8 cellular contexts compared by ENCODE assay signal in genomic region chr5:137753227-137753985, GRCh38. TPM values are rescaled to one million over a fixed set of nuclear protein-coding genes. Genes with fewer than 3 reads are reported as not detected.
DNase-seq lines count a peak whose midpoint lies in the region; ATAC-seq, FAIRE-seq and TF ChIP-seq lines count a peak whose summit lies in the region.

No MANE protein-coding gene starts in this region.

- H3K4me3 ChIP-seq in astrocyte of the spinal cord (ENCODE audit: low read depth, low read length) (peak overlapping the region; percentile 93), iPS-15b (ENCODE audit: low read depth, low read length) (peak overlapping the region; percentile 92), small intestine (ENCODE audit: low read depth in 1 of 2, low read length in 2 of 2) (peak overlapping the region; percentile 85 to 96)

- ATAC-seq in HG02678 (IDR thresholded peaks at IDR 0.05; ENCODE audit: unreplicated experiment) (peak; percentile 1), GM18868 (IDR thresholded peaks at IDR 0.05; ENCODE audit: unreplicated experiment) (no peak)

- H3K4me1 ChIP-seq in iPS-15b (ENCODE audit: control insufficient read depth, insufficient read depth, low read length), result peaks cover 9% of the 10 kb centered on the region
- H3K4me1 ChIP-seq in small intestine (ENCODE audit: control insufficient read depth in 2 of 2, insufficient read depth in 1 of 2, low read depth in 1 of 2, low read length in 1 of 2), result peaks cover 0 to 2% of the 10 kb centered on the region in 2 donors

- peak; percentile 51 for DNase-seq in GM10266 (ENCODE audit: extremely low spot score)
- peak; percentile 20 to 43 (median 38) for DNase-seq in T-helper 1 cell
- DNase-seq in astrocyte of the spinal cord (ENCODE audit: low read depth, low spot score), result no peak
- DNase-seq in small intestine, result no peak
- no peak for DNase-seq in HTR-8/SVneo (ENCODE audit: insufficient read length, low spot score)

- H3K9me3 ChIP-seq in iPS-15b (ENCODE audit: control insufficient read depth, insufficient read depth, low read length) (no peaks in the 10 kb centered on the region), small intestine (ENCODE audit: control insufficient read depth, low read depth) (no peaks in the 10 kb centered on the region)

- WGBS in small intestine, 3 donors, result 0 to 1% (median 1%) methylated on average over 71 to 83 of the region's 83 CpGs

- H3K27ac ChIP-seq in small intestine (ENCODE audit: low read depth in 1 of 2, low read length in 1 of 2), result peak overlapping the region; percentile 98 to 100

- H3K9ac ChIP-seq in iPS-15b (ENCODE audit: low read depth, low read length), result peak overlapping the region; percentile 99

- TF ChIP-seq CTCF in GM10266 (IDR thresholded peaks at IDR 0.05; ENCODE audit: control insufficient read depth, insufficient read depth, low read depth, missing control alignments), result no peak
- no peak for TF ChIP-seq CTCF in astrocyte of the spinal cord (IDR thresholded peaks at IDR 0.05; ENCODE audit: low read depth, low read length)

- in situ Hi-C loops in astrocyte of the spinal cord (cut with HindIII; ENCODE audit: low sequenced_read_pairs), result no loop called here

- FAIRE-seq in small intestine (lab: Jason Lieb, UNC), result no peak
- FAIRE-seq in HTR-8/SVneo (lab: Jason Lieb, UNC), result no peak

- H3K27me3 ChIP-seq in iPS-15b (ENCODE audit: control insufficient read depth, insufficient read depth, low read length) (no peaks in the 10 kb centered on the region), small intestine (ENCODE audit: control insufficient read depth in 2 of 2, insufficient read depth in 2 of 2, low read length in 2 of 2) (no peaks in the 10 kb centered on the region)

- no peaks in the 10 kb centered on the region for H3K36me3 ChIP-seq in iPS-15b (ENCODE audit: control insufficient read depth, insufficient read depth, low read length)
- peaks cover 0 to 3% of the 10 kb centered on the region in 2 donors for H3K36me3 ChIP-seq in small intestine (ENCODE audit: control insufficient read depth in 2 of 2, insufficient read depth in 2 of 2, low read length in 2 of 2)

RNA-seq across cellular contexts. Expression of gene HNRNPA0, which starts 0.8 kb away (rescaled TPM):
- 10 to 100 TPM; 17.6 to 38.6 (median 17.7) TPM for polyA plus RNA-seq in small intestine

RNA-seq across cellular contexts. Expression of gene KLHL3, which starts 17.5 kb away (rescaled TPM):
- 1 to 10 TPM in 1 of 3 donors, under 1 TPM in 2; 0.67 to 2.8 (median 0.81) TPM for polyA plus RNA-seq in small intestine

Comparison
In these comparisons a context has a peak if more than half of its experiments do, and no peak if none do; other contexts are left out.
1. DNase-seq: peak in GM10266 (single experiment) and T-helper 1 cell (5 of 5); none in astrocyte of the spinal cord (single experiment), small intestine (single experiment) and HTR-8/SVneo (single experiment).
2. Peak in every context shown above with its lines, with median percentiles within 50 percentile points of each other: H3K4me3 ChIP-seq.